ENCODE assay signal across 10 cellular contexts in genomic region chr1:209095627-209096595, GRCh38.
DNase-seq lines count a peak whose midpoint lies in the region; ATAC-seq, FAIRE-seq and TF ChIP-seq lines count a peak whose summit lies in the region.
"Had no signal": no experiment of that assay in that cellular context is flagged by ENCODE, and none has a peak within 500 bp of the region (broad histone marks: within the 10 kb centered on the region; RNA-seq: fewer than 3 reads in every experiment).

No MANE protein-coding gene starts in this region.

- H3K27ac Mint-ChIP-seq in astrocyte (ENCODE audit: unreplicated experiment) (peak overlapping the region; percentile 70), glutamatergic neuron (ENCODE audit: unreplicated experiment) (no peak overlapping the region)
- H3K27ac Mint-ChIP-seq: activated T-helper 17 cell treated with anti-CD3 and anti-CD28 coated beads, Interleukin-2, amount 50 U/mL, for 72 hours had no signal

- H3K9me3 Mint-ChIP-seq in astrocyte (ENCODE audit: unreplicated experiment) (no peaks in the 10 kb centered on the region), glutamatergic neuron (ENCODE audit: unreplicated experiment) (peaks cover 2% of the 10 kb centered on the region)
- H3K9me3 Mint-ChIP-seq: activated T-helper 17 cell treated with anti-CD3 and anti-CD28 coated beads, Interleukin-2, amount 50 U/mL, for 72 hours had no signal

- no peaks in the 10 kb centered on the region for H3K27me3 ChIP-seq in astrocyte (ENCODE audit: insufficient read depth, low read length)
- H3K27me3 ChIP-seq in osteoblast (ENCODE audit: insufficient read depth, low read length) = no peaks in the 10 kb centered on the region

- H3K4me1 Mint-ChIP-seq in astrocyte (ENCODE audit: low read depth, unreplicated experiment) (peaks cover 26% of the 10 kb centered on the region), glutamatergic neuron (ENCODE audit: low read depth, unreplicated experiment) (peaks cover 8% of the 10 kb centered on the region)
- H3K4me1 Mint-ChIP-seq: activated T-helper 17 cell treated with anti-CD3 and anti-CD28 coated beads, Interleukin-2, amount 50 U/mL, for 72 hours had no signal

- H3K4me2 ChIP-seq in astrocyte (ENCODE audit: low read length) = peak overlapping the region; percentile 49
- H3K4me2 ChIP-seq in osteoblast (ENCODE audit: insufficient read depth, low read length) = no peak overlapping the region

- DNase-seq in GM18507 (ENCODE audit: extremely low spot score, insufficient read length, low read depth) = no peak
- DNase-seq in astrocyte (ENCODE audit: low read depth) = peak; percentile 85
- DNase-seq in osteoblast (ENCODE audit: insufficient read length, low spot score, missing footprints) = peak; percentile 67
- DNase-seq in activated CD8-positive, alpha-beta memory T cell treated with anti-CD3 and anti-CD28 coated beads for 24 hours = no peak
- DNase-seq in glutamatergic neuron = no peak
- no peak for DNase-seq in NCI-H1930 (lab: John Stamatoyannopoulos, UW)
- no peak for DNase-seq in coronary artery (ENCODE audit: low spot score)
- DNase-seq: NCI-H1048 had no signal

- FAIRE-seq in GM18507 (lab: Jason Lieb, UNC) (peak; percentile 48), astrocyte (lab: Jason Lieb, UNC) (no peak)

- TF ChIP-seq CTCF in astrocyte (IDR thresholded peaks at IDR 0.05; ENCODE audit: insufficient read depth, low read depth, low read length) = no peak
- TF ChIP-seq CTCF in osteoblast (IDR thresholded peaks at IDR 0.05; ENCODE audit: extremely low read depth, low read depth, low read length) = no peak
- no peak for TF ChIP-seq CTCF in glutamatergic neuron (IDR thresholded peaks at IDR 0.05; ENCODE audit: partially characterized antibody, unreplicated experiment)
- TF ChIP-seq CTCF in coronary artery (IDR thresholded peaks at IDR 0.05) = no peak

- H3K36me3 Mint-ChIP-seq in astrocyte (ENCODE audit: low read depth, unreplicated experiment) (no peaks in the 10 kb centered on the region), glutamatergic neuron (ENCODE audit: unreplicated experiment) (no peaks in the 10 kb centered on the region)

- H3K4me1 ChIP-seq in astrocyte (ENCODE audit: insufficient read depth, low read length) (peaks cover 11% of the 10 kb centered on the region), osteoblast (ENCODE audit: insufficient read depth, low read length) (no peaks in the 10 kb centered on the region)

- peak; percentile 54 for ATAC-seq in HG03159 (IDR thresholded peaks at IDR 0.05; ENCODE audit: unreplicated experiment)
- ATAC-seq: activated T-helper 17 cell treated with anti-CD3 and anti-CD28 coated beads, Interleukin-2, amount 50 U/mL, for 72 hours had no signal

- H4K20me1 ChIP-seq in astrocyte (ENCODE audit: insufficient read depth, low read length) = no peaks in the 10 kb centered on the region
- H4K20me1 ChIP-seq in osteoblast (ENCODE audit: insufficient read depth, low read length) = no peaks in the 10 kb centered on the region

- H3K4me3 ChIP-seq in astrocyte (ENCODE audit: insufficient read depth, low read depth, low read length) (no peak overlapping the region), osteoblast (ENCODE audit: insufficient read depth, low read length) (no peak overlapping the region), coronary artery (no peak overlapping the region)

- H3K27me3 Mint-ChIP-seq in astrocyte (ENCODE audit: low read depth, unreplicated experiment) = peaks cover 9% of the 10 kb centered on the region
- H3K27me3 Mint-ChIP-seq in glutamatergic neuron (ENCODE audit: unreplicated experiment) = peaks cover 2% of the 10 kb centered on the region
- H3K27me3 Mint-ChIP-seq: activated T-helper 17 cell treated with anti-CD3 and anti-CD28 coated beads, Interleukin-2, amount 50 U/mL, for 72 hours had no signal

- H3K9me3 ChIP-seq in astrocyte (ENCODE audit: insufficient read depth, low read depth, low read length) (no peaks in the 10 kb centered on the region), osteoblast (ENCODE audit: low read depth, low read length) (no peaks in the 10 kb centered on the region)

- H3K4me3 Mint-ChIP-seq in astrocyte (ENCODE audit: unreplicated experiment) (no peak overlapping the region), glutamatergic neuron (ENCODE audit: unreplicated experiment) (no peak overlapping the region)
- H3K4me3 Mint-ChIP-seq: activated T-helper 17 cell treated with anti-CD3 and anti-CD28 coated beads, Interleukin-2, amount 50 U/mL, for 72 hours had no signal

- H3K9ac ChIP-seq in astrocyte (ENCODE audit: low read length) = no peak overlapping the region

- H2AFZ ChIP-seq in astrocyte (ENCODE audit: low read depth, low read length) = no peak overlapping the region
- H2AFZ ChIP-seq in osteoblast (ENCODE audit: low read length) = no peak overlapping the region

- no peaks in the 10 kb centered on the region for H3K79me2 ChIP-seq in astrocyte (ENCODE audit: insufficient read depth, low read length)
- no peaks in the 10 kb centered on the region for H3K79me2 ChIP-seq in osteoblast (ENCODE audit: insufficient read depth, low read length)

- H3K36me3 ChIP-seq in astrocyte (ENCODE audit: insufficient read depth, low read length) = no peaks in the 10 kb centered on the region
- H3K36me3 ChIP-seq in osteoblast (ENCODE audit: insufficient read depth, low read length) = no peaks in the 10 kb centered on the region

- H3K27ac ChIP-seq in astrocyte (ENCODE audit: low read depth, low read length) = no peak overlapping the region
- no peak overlapping the region for H3K27ac ChIP-seq in osteoblast (ENCODE audit: low read depth, low read length)
- no peak overlapping the region for H3K27ac ChIP-seq in coronary artery

Comparison
In these comparisons a context has a peak if more than half of its experiments do, and no peak if none do; other contexts are left out.
1. DNase-seq: peak in astrocyte (single experiment) and osteoblast (single experiment); none in GM18507 (single experiment), activated CD8-positive, alpha-beta memory T cell treated with anti-CD3 and anti-CD28 coated beads for 24 hours (single experiment), glutamatergic neuron (single experiment), NCI-H1930 (0 of 2) and coronary artery (single experiment).